ENCODE assay signal across 33 cellular contexts in the genomic region with DNA sequence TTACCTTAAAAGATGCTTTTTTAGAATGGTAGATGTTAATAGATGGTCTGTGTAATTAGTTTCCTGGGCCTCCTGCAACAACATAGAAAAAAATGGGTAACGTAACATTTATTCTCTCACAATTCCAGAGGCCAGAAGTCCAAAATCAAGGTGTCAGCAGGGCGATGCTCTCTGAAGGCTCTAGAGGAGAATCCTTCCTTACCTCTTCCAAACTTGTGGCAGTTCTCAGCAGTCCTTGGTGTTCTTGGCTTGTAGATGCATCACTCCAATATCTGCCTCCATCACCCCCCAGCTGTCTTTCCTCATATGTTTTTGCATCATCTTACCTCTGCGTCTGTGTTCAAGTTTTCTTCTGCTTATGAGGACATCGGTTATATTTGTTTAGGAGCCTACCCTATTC.
"Had no signal": no experiment of that assay in that cellular context is flagged by ENCODE, and none has a peak within 500 bp of the region (broad histone marks: within the 10 kb centered on the region; RNA-seq: fewer than 3 reads in every experiment).

No MANE protein-coding gene starts in this region.

- H3K27me3 Mint-ChIP-seq: activated CD4-positive, alpha-beta memory T cell treated with anti-CD3 and anti-CD28 coated beads for 36 hours; activated CD4-positive, alpha-beta T cell treated with anti-CD3 and anti-CD28 coated beads for 36 hours; activated CD4-positive, alpha-beta T cell treated with anti-CD3 and anti-CD28 coated beads, Interleukin-2, amount 10 ng/mL, durations not matched to agents 24 days and 14 days; activated CD8-positive, alpha-beta memory T cell treated with anti-CD3 and anti-CD28 coated beads, Interleukin-2, amount 10 ng/mL, durations not matched to agents 7 days and 5 days; activated naive CD4-positive, alpha-beta T cell treated with anti-CD3 and anti-CD28 coated beads, Interleukin-2, amount 10 ng/mL, durations not matched to agents 7 days and 5 days; activated naive CD8-positive, alpha-beta T cell treated with anti-CD3 and anti-CD28 coated beads, Interleukin-2, amount 10 ng/mL, durations not matched to agents 7 days and 5 days; brain; central memory CD8-positive, alpha-beta T cell; dendritic cell treated with granulocyte-macrophage colony-stimulating factor and Interleukin-4, amounts not matched to agents 40 ng/mL and 50 ng/mL, for 4 days; effector memory CD8-positive, alpha-beta T cell; T-helper 17 cell had no signal

- H3K27ac Mint-ChIP-seq: activated CD4-positive, alpha-beta memory T cell treated with anti-CD3 and anti-CD28 coated beads for 36 hours; activated CD4-positive, alpha-beta T cell treated with anti-CD3 and anti-CD28 coated beads for 36 hours; activated CD4-positive, alpha-beta T cell treated with anti-CD3 and anti-CD28 coated beads, Interleukin-2, amount 10 ng/mL, durations not matched to agents 24 days and 14 days; activated CD8-positive, alpha-beta memory T cell treated with anti-CD3 and anti-CD28 coated beads, Interleukin-2, amount 10 ng/mL, durations not matched to agents 7 days and 5 days; activated CD8-positive, alpha-beta T cell treated with anti-CD3 and anti-CD28 coated beads, Interleukin-2, amount 10 ng/mL, durations not matched to agents 7 days and 5 days; activated naive CD4-positive, alpha-beta T cell treated with anti-CD3 and anti-CD28 coated beads, Interleukin-2, amount 10 ng/mL, durations not matched to agents 7 days and 5 days; activated naive CD4-positive, alpha-beta T cell treated with anti-CD3 and anti-CD28 coated beads, Interleukin-2, amount 50 U/mL, for 72 hours; activated naive CD8-positive, alpha-beta T cell treated with anti-CD3 and anti-CD28 coated beads, Interleukin-2, amount 10 ng/mL, durations not matched to agents 7 days and 5 days; brain; dendritic cell treated with granulocyte-macrophage colony-stimulating factor and Interleukin-4, amounts not matched to agents 40 ng/mL and 50 ng/mL, for 4 days; effector memory CD8-positive, alpha-beta T cell; T-helper 17 cell; T-helper 2 cell treated with Interferon-gamma antibody and Interleukin-4, amounts not matched to agents 5 μg/mL and 100 μg/mL, for 36 hours had no signal

- H3K27me3 ChIP-seq: ascending aorta, breast epithelium, esophagus muscularis mucosa, foreskin keratinocyte, gastrocnemius medialis, heart right ventricle, hepatocyte had no signal

- H3K36me3 ChIP-seq: ascending aorta, breast epithelium, gastrocnemius medialis had no signal

- H3K4me3 ChIP-seq: ascending aorta, breast epithelium, coronary artery, esophagus muscularis mucosa, gastrocnemius medialis, heart right ventricle, hepatocyte had no signal

- H3K9me3 Mint-ChIP-seq: activated CD4-positive, alpha-beta memory T cell treated with anti-CD3 and anti-CD28 coated beads for 36 hours; activated CD4-positive, alpha-beta T cell treated with anti-CD3 and anti-CD28 coated beads, Interleukin-2, amount 10 ng/mL, durations not matched to agents 24 days and 14 days; activated naive CD4-positive, alpha-beta T cell treated with anti-CD3 and anti-CD28 coated beads, Interleukin-2, amount 10 ng/mL, durations not matched to agents 7 days and 5 days; activated naive CD4-positive, alpha-beta T cell treated with anti-CD3 and anti-CD28 coated beads, Interleukin-2, amount 50 U/mL, for 72 hours; activated naive CD8-positive, alpha-beta T cell treated with anti-CD3 and anti-CD28 coated beads, Interleukin-2, amount 10 ng/mL, durations not matched to agents 7 days and 5 days; brain; central memory CD8-positive, alpha-beta T cell; dendritic cell treated with granulocyte-macrophage colony-stimulating factor and Interleukin-4, amounts not matched to agents 40 ng/mL and 50 ng/mL, for 4 days; effector memory CD8-positive, alpha-beta T cell; T-helper 2 cell treated with Interferon-gamma antibody and Interleukin-4, amounts not matched to agents 5 μg/mL and 100 μg/mL, for 36 hours had no signal

- ATAC-seq: activated CD4-positive, alpha-beta T cell treated with anti-CD3 and anti-CD28 coated beads for 36 hours; activated CD8-positive, alpha-beta memory T cell treated with anti-CD3 and anti-CD28 coated beads, Interleukin-2, amount 10 ng/mL, durations not matched to agents 7 days and 5 days; activated CD8-positive, alpha-beta T cell treated with anti-CD3 and anti-CD28 coated beads, Interleukin-2, amount 10 ng/mL, durations not matched to agents 7 days and 5 days; activated naive CD4-positive, alpha-beta T cell treated with anti-CD3 and anti-CD28 coated beads, Interleukin-2, amount 50 U/mL, for 72 hours; effector memory CD8-positive, alpha-beta T cell; foreskin keratinocyte; gastrocnemius medialis; T-helper 17 cell had no signal

- H3K4me1 Mint-ChIP-seq: activated naive CD4-positive, alpha-beta T cell treated with anti-CD3 and anti-CD28 coated beads, Interleukin-2, amount 10 ng/mL, durations not matched to agents 7 days and 5 days had no signal

- H3K27ac ChIP-seq: ascending aorta, breast epithelium, coronary artery, esophagus muscularis mucosa, foreskin keratinocyte, gastrocnemius medialis, heart right ventricle, hepatocyte, WERI-Rb-1 had no signal

- H3K9me3 ChIP-seq: ascending aorta, breast epithelium, esophagus muscularis mucosa, gastrocnemius medialis, heart right ventricle had no signal

- H3K4me1 ChIP-seq: breast epithelium had no signal

- H3K4me3 Mint-ChIP-seq: activated CD4-positive, alpha-beta memory T cell treated with anti-CD3 and anti-CD28 coated beads for 36 hours; activated CD4-positive, alpha-beta T cell treated with anti-CD3 and anti-CD28 coated beads for 36 hours; activated CD4-positive, alpha-beta T cell treated with anti-CD3 and anti-CD28 coated beads, Interleukin-2, amount 10 ng/mL, durations not matched to agents 24 days and 14 days; activated CD8-positive, alpha-beta memory T cell treated with anti-CD3 and anti-CD28 coated beads, Interleukin-2, amount 10 ng/mL, durations not matched to agents 7 days and 5 days; activated CD8-positive, alpha-beta T cell treated with anti-CD3 and anti-CD28 coated beads, Interleukin-2, amount 10 ng/mL, durations not matched to agents 7 days and 5 days; activated naive CD4-positive, alpha-beta T cell treated with anti-CD3 and anti-CD28 coated beads, Interleukin-2, amount 10 ng/mL, durations not matched to agents 7 days and 5 days; activated naive CD8-positive, alpha-beta T cell treated with anti-CD3 and anti-CD28 coated beads, Interleukin-2, amount 10 ng/mL, durations not matched to agents 7 days and 5 days; brain; central memory CD8-positive, alpha-beta T cell; dendritic cell treated with granulocyte-macrophage colony-stimulating factor and Interleukin-4, amounts not matched to agents 40 ng/mL and 50 ng/mL, for 4 days; effector memory CD8-positive, alpha-beta T cell; T-helper 17 cell; T-helper 2 cell treated with Interferon-gamma antibody and Interleukin-4, amounts not matched to agents 5 μg/mL and 100 μg/mL, for 36 hours had no signal

- DNase-seq: activated CD4-positive, alpha-beta memory T cell treated with anti-CD3 and anti-CD28 coated beads for 36 hours; activated CD4-positive, alpha-beta T cell treated with anti-CD3 and anti-CD28 coated beads for 36 hours; activated CD4-positive, alpha-beta T cell treated with anti-CD3 and anti-CD28 coated beads, Interleukin-2, amount 10 ng/mL, durations not matched to agents 24 days and 14 days; activated CD4-positive, CD25-positive, alpha-beta regulatory T cell; activated CD4-positive, CD25-positive, alpha-beta regulatory T cell treated with anti-CD3 and anti-CD28 coated beads, Interleukin-2, amount 50 U/mL, for 72 hours; activated CD8-positive, alpha-beta memory T cell treated with anti-CD3 and anti-CD28 coated beads, Interleukin-2, amount 10 ng/mL, durations not matched to agents 7 days and 5 days; activated CD8-positive, alpha-beta memory T cell treated with anti-CD3 and anti-CD28 coated beads, Interleukin-2, amount 50 U/mL, for 4 hours; activated CD8-positive, alpha-beta T cell treated with anti-CD3 and anti-CD28 coated beads, Interleukin-2, amount 10 ng/mL, durations not matched to agents 7 days and 5 days; activated gamma-delta T cell; activated naive CD4-positive, alpha-beta T cell; activated naive CD4-positive, alpha-beta T cell treated with anti-CD3 and anti-CD28 coated beads, Interleukin-2, amount 10 ng/mL, durations not matched to agents 7 days and 5 days; activated naive CD8-positive, alpha-beta T cell treated with anti-CD3 and anti-CD28 coated beads, Interleukin-2, amount 10 ng/mL, durations not matched to agents 7 days and 5 days; activated T-cell treated with anti-CD3 and anti-CD28 coated beads, Interleukin-2, amount 50 U/mL, for 1 hour; activated T-cell treated with anti-CD3 and anti-CD28 coated beads, Interleukin-2, amount 50 U/mL, for 48 hours; effector CD4-positive, alpha-beta T cell; effector memory CD8-positive, alpha-beta T cell; erythroblast; foreskin keratinocyte; gastrocnemius medialis; heart right ventricle; T-helper 17 cell; T1000; WERI-Rb-1 had no signal
